ENCODE assay signal across 6 cellular contexts in the genomic region with DNA sequence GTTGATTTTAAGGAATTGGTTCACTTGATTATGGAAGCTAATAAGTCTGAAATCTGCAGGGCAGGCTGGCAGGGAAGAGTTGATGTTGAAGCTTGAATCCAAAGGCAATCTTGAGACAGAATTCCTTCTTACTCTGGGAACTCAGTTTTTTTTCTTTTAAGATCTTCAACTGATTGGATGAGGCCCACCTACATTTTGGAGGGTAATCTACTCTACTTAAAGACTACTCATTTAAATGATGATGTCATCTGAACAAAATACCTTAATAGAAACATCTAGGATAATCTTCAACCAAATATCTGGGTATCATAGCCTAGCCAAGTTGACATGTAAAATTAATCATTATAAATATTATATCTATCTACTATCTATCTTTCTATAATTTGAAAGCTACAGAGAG.
"Had no signal": no experiment of that assay in that cellular context is flagged by ENCODE, and none has a peak within 500 bp of the region (broad histone marks: within the 10 kb centered on the region; RNA-seq: fewer than 3 reads in every experiment).

No MANE protein-coding gene starts in this region.

- H3K4me2 ChIP-seq: KMS-11 had no signal

- H3K27ac ChIP-seq: HL-60, KMS-11 had no signal

- DNase-seq: IMR-90, KBM-7, KG1 had no signal

- FAIRE-seq: HTR-8/SVneo had no signal

- H3K9ac ChIP-seq: KMS-11 had no signal
